In genomic region chr21:37521658-37522057, GRCh38 we compare ENCODE assay signal across 20 cellular contexts.
A peak's percentile ranks its signal among the peaks of the same experiment; 100 is the strongest.
DNase-seq lines count a peak whose midpoint lies in the region; ATAC-seq, FAIRE-seq and TF ChIP-seq lines count a peak whose summit lies in the region.
"Had no signal": no experiment of that assay in that cellular context is flagged by ENCODE, and none has a peak within 500 bp of the region (broad histone marks: within the 10 kb centered on the region; RNA-seq: fewer than 3 reads in every experiment).

No MANE protein-coding gene starts in this region.

- no peak overlapping the region for H3K18ac ChIP-seq in H9 (ENCODE audit: insufficient read length, low read depth, low read length)

- no peak overlapping the region for H3K56ac ChIP-seq in H9 (ENCODE audit: insufficient read length, low read depth, low read length)

- H2AK5ac ChIP-seq in H9 (ENCODE audit: insufficient read length, low read length): no peak overlapping the region

- H3K9me3 ChIP-seq in CD4-positive, alpha-beta memory T cell (ENCODE audit: control insufficient read depth in 1 of 2, low read length in 2 of 2): no peaks in the 10 kb centered on the region
- H3K9me3 ChIP-seq in H9 (ENCODE audit: control insufficient read depth, low read depth, low read length): no peaks in the 10 kb centered on the region
- H3K9me3 ChIP-seq: A549, HAP-1 had no signal

- H3T11ph ChIP-seq in H9 (ENCODE audit: low read length): no peak overlapping the region

- FAIRE-seq in RCC 7860 (lab: Jason Lieb, UNC): no peak
- FAIRE-seq: A549 had no signal

- no peak for DNase-seq in CD4-positive, alpha-beta memory T cell
- DNase-seq in H9: no peak
- no peak for DNase-seq in activated naive CD8-positive, alpha-beta T cell treated with anti-CD3 and anti-CD28 coated beads, Interleukin-2, amount 50 U/mL, for 24 hours
- no peak for DNase-seq in natural killer cell treated with Interleukin-12 subunit alpha and Interleukin-12 subunit beta and Interleukin-15 and Interleukin-18, amount 100 ng/mL, for 72 hours (ENCODE audit: low spot score)
- no peak for DNase-seq in midbrain (lab: John Stamatoyannopoulos, UW)
- DNase-seq in RCC 7860 (ENCODE audit: low spot score): no peak
- no peak for DNase-seq in stimulated activated CD8-positive, alpha-beta memory T cell treated with anti-CD3 and anti-CD28 coated beads, Interleukin-4, amount 100 ng/mL, for 48 hours
- DNase-seq: DMS79 treated with DMSO at 0.1 percent for 48 hours; KG1; NCI-H1092 treated with DMSO at 0.1 percent for 48 hours; NCI-H1436 treated with DMSO at 0.1 percent for 48 hours; NCI-H2029; NCI-H226; NCI-H524; NCI-H774; NK-92 treated with Interleukin-12 subunit alpha and Interleukin-12 subunit beta, amount 100 ng/mL, for 24 hours had no signal

- no peak overlapping the region for H3K4me3 ChIP-seq in CD4-positive, alpha-beta memory T cell (ENCODE audit: low read length in 2 of 2)
- H3K4me3 ChIP-seq: A549, HAP-1 had no signal

- intact Hi-C loops in CD4-positive, alpha-beta memory T cell (cut with micrococcal nuclease): no loop called here

- no peak overlapping the region for H3K27ac ChIP-seq in CD4-positive, alpha-beta memory T cell (ENCODE audit: low read depth, low read length)
- H3K27ac ChIP-seq in H9 (ENCODE audit: insufficient read length, low read depth, low read length): no peak overlapping the region
- H3K27ac ChIP-seq: A549 had no signal

- no peak overlapping the region for H3K4me2 ChIP-seq in H9 (ENCODE audit: insufficient read depth, insufficient read length, low read length)
- H3K4me2 ChIP-seq: A549 had no signal

- no peaks in the 10 kb centered on the region for H3K79me1 ChIP-seq in H9 (ENCODE audit: insufficient read depth, low read depth, low read length, poor library complexity, severe bottlenecking)

- H4K91ac ChIP-seq in H9 (ENCODE audit: insufficient read length, low read depth, low read length): no peak overlapping the region

- H4K5ac ChIP-seq in H9 (ENCODE audit: insufficient read length, low read depth, low read length): no peak overlapping the region

- H3K27me3 Mint-ChIP-seq in CD4-positive, alpha-beta memory T cell: no peaks in the 10 kb centered on the region
- no peaks in the 10 kb centered on the region for H3K27me3 Mint-ChIP-seq in H9 (ENCODE audit: low read depth)
- no peaks in the 10 kb centered on the region for H3K27me3 Mint-ChIP-seq in activated naive CD8-positive, alpha-beta T cell treated with anti-CD3 and anti-CD28 coated beads, Interleukin-2, amount 50 U/mL, for 24 hours
- no peaks in the 10 kb centered on the region for H3K27me3 Mint-ChIP-seq in natural killer cell treated with Interleukin-12 subunit alpha and Interleukin-12 subunit beta and Interleukin-15 and Interleukin-18, amount 100 ng/mL, for 72 hours
- H3K27me3 Mint-ChIP-seq: B cell had no signal

- no peak overlapping the region for H3K9ac ChIP-seq in H9 (ENCODE audit: extremely low read depth, insufficient read length, low read length)

- peaks cover 9 to 16% of the 10 kb centered on the region in 2 donors for H3K36me3 Mint-ChIP-seq in CD4-positive, alpha-beta memory T cell
- peaks cover 0 to 16% (median 11%) of the 10 kb centered on the region in 3 experiments; a peak in 5 of 7 replicates for H3K36me3 Mint-ChIP-seq in H9 (ENCODE audit: insufficient read depth in 1 of 3, low read depth in 3 of 3)
- H3K36me3 Mint-ChIP-seq in activated naive CD8-positive, alpha-beta T cell treated with anti-CD3 and anti-CD28 coated beads, Interleukin-2, amount 50 U/mL, for 24 hours (ENCODE audit: low read depth): peaks cover 20% of the 10 kb centered on the region
- no peaks in the 10 kb centered on the region for H3K36me3 Mint-ChIP-seq in natural killer cell treated with Interleukin-12 subunit alpha and Interleukin-12 subunit beta and Interleukin-15 and Interleukin-18, amount 100 ng/mL, for 72 hours

- H3K23ac ChIP-seq in H9 (ENCODE audit: insufficient read length, low read depth, low read length): no peak overlapping the region

- no CpG with 5 or more reads among the region's 7 CpGs for WGBS in H9 (ENCODE audit: extremely low coverage, insufficient read length, low lambda C conversion rate)

- no peak overlapping the region for H2BK15ac ChIP-seq in H9 (ENCODE audit: low read depth, low read length)

- H2AFZ ChIP-seq in H9 (ENCODE audit: low read length): no peak overlapping the region

- CTCF ChIA-PET in CD4-positive, alpha-beta memory T cell (lab: Charles Lee; ENCODE audit: partially characterized antibody): no interaction called here

- H3K23me2 ChIP-seq in H9 (ENCODE audit: insufficient read length, low read depth, low read length, poor library complexity, severe bottlenecking): no peaks in the 10 kb centered on the region

- peaks cover 0 to 2% (median 0%) of the 10 kb centered on the region in 8 donors for H3K9me3 Mint-ChIP-seq in CD4-positive, alpha-beta memory T cell
- H3K9me3 Mint-ChIP-seq in H9: no peaks in the 10 kb centered on the region
- no peaks in the 10 kb centered on the region for H3K9me3 Mint-ChIP-seq in activated naive CD8-positive, alpha-beta T cell treated with anti-CD3 and anti-CD28 coated beads, Interleukin-2, amount 50 U/mL, for 24 hours
- no peaks in the 10 kb centered on the region for H3K9me3 Mint-ChIP-seq in natural killer cell treated with Interleukin-12 subunit alpha and Interleukin-12 subunit beta and Interleukin-15 and Interleukin-18, amount 100 ng/mL, for 72 hours

- H2BK120ac ChIP-seq in H9 (ENCODE audit: low read depth, low read length, poor library complexity, severe bottlenecking): no peak overlapping the region

- no peak overlapping the region for H2BK20ac ChIP-seq in H9 (ENCODE audit: low read depth, low read length, poor library complexity, severe bottlenecking)

- H3K4me1 ChIP-seq in CD4-positive, alpha-beta memory T cell (ENCODE audit: insufficient read depth, low read length): no peaks in the 10 kb centered on the region
- H3K4me1 ChIP-seq in H9 (ENCODE audit: insufficient read depth, low read length): peaks cover 8% of the 10 kb centered on the region; the same call in 1 of the 2 replicates
- H3K4me1 ChIP-seq: A549 had no signal

- no peak for TF ChIP-seq CTCF in H9 (conservative IDR thresholded peaks at IDR 0.05)

- H4K20me1 ChIP-seq in H9 (ENCODE audit: control insufficient read depth, insufficient read depth, insufficient read length): no peaks in the 10 kb centered on the region

- H3K27ac Mint-ChIP-seq in CD4-positive, alpha-beta memory T cell: peak overlapping the region in 4 of 7 donors; percentile 2 to 56 (median 8)
- peak overlapping the region in 2 of 3 experiments; percentile 20 to 28; a peak in 3 of 7 replicates for H3K27ac Mint-ChIP-seq in H9
- H3K27ac Mint-ChIP-seq in activated naive CD8-positive, alpha-beta T cell treated with anti-CD3 and anti-CD28 coated beads, Interleukin-2, amount 50 U/mL, for 24 hours: peak overlapping the region; percentile 23
- peak overlapping the region; percentile 4 to 19 for H3K27ac Mint-ChIP-seq in natural killer cell treated with Interleukin-12 subunit alpha and Interleukin-12 subunit beta and Interleukin-15 and Interleukin-18, amount 100 ng/mL, for 72 hours
- H3K27ac Mint-ChIP-seq: B cell had no signal

- H3K27me3 ChIP-seq in CD4-positive, alpha-beta memory T cell (ENCODE audit: insufficient read depth, low read length): no peaks in the 10 kb centered on the region
- no peaks in the 10 kb centered on the region for H3K27me3 ChIP-seq in H9 (ENCODE audit: insufficient read depth, low read length)

- no peak overlapping the region for H4K8ac ChIP-seq in H9 (replicated peaks; ENCODE audit: insufficient read length, low read depth, low read length)

- H3K14ac ChIP-seq in H9 (ENCODE audit: insufficient read depth, low read length): no peak overlapping the region

- H2BK12ac ChIP-seq in H9 (ENCODE audit: insufficient read length, low read depth, low read length): no peak overlapping the region

- peaks cover 1 to 10% (median 6%) of the 10 kb centered on the region in 4 donors for H3K4me1 Mint-ChIP-seq in CD4-positive, alpha-beta memory T cell
- H3K4me1 Mint-ChIP-seq in H9: peaks cover 38 to 39% of the 10 kb centered on the region in 2 experiments
- no peaks in the 10 kb centered on the region for H3K4me1 Mint-ChIP-seq in activated naive CD8-positive, alpha-beta T cell treated with anti-CD3 and anti-CD28 coated beads, Interleukin-2, amount 50 U/mL, for 24 hours
- peaks cover 15 to 19% of the 10 kb centered on the region in 2 donors for H3K4me1 Mint-ChIP-seq in natural killer cell treated with Interleukin-12 subunit alpha and Interleukin-12 subunit beta and Interleukin-15 and Interleukin-18, amount 100 ng/mL, for 72 hours (ENCODE audit: low read depth in 2 of 2)

- POLR2A ChIA-PET in CD4-positive, alpha-beta memory T cell (lab: Charles Lee; ENCODE audit: partially characterized antibody): interaction anchor here (0.9 kb wide), 1 partner anchor 254 kb away, joined by 3 read pairs; the partner anchor contains the start of gene VPS26C

- H3K36me3 ChIP-seq in CD4-positive, alpha-beta memory T cell (ENCODE audit: insufficient read depth, low read length): peaks cover 4% of the 10 kb centered on the region

- no peak overlapping the region for H3K4me3 Mint-ChIP-seq in CD4-positive, alpha-beta memory T cell
- no peak overlapping the region for H3K4me3 Mint-ChIP-seq in H9
- H3K4me3 Mint-ChIP-seq in activated naive CD8-positive, alpha-beta T cell treated with anti-CD3 and anti-CD28 coated beads, Interleukin-2, amount 50 U/mL, for 24 hours: no peak overlapping the region
- H3K4me3 Mint-ChIP-seq in natural killer cell treated with Interleukin-12 subunit alpha and Interleukin-12 subunit beta and Interleukin-15 and Interleukin-18, amount 100 ng/mL, for 72 hours: no peak overlapping the region
- H3K4me3 Mint-ChIP-seq: B cell had no signal

- no peak for ATAC-seq in activated naive CD8-positive, alpha-beta T cell treated with anti-CD3 and anti-CD28 coated beads, Interleukin-2, amount 50 U/mL, for 24 hours
- no peak for ATAC-seq in natural killer cell treated with Interleukin-12 subunit alpha and Interleukin-12 subunit beta and Interleukin-15 and Interleukin-18, amount 100 ng/mL, for 72 hours
- ATAC-seq: A549, Panc1 had no signal

- H2BK5ac ChIP-seq in H9 (ENCODE audit: insufficient read length, low read length): no peak overlapping the region

- no peaks in the 10 kb centered on the region for H3K79me2 ChIP-seq in H9 (ENCODE audit: insufficient read depth, low read length)

- no peak overlapping the region for H3K4ac ChIP-seq in H9 (ENCODE audit: low read depth, low read length)
